In the genomic region with DNA sequence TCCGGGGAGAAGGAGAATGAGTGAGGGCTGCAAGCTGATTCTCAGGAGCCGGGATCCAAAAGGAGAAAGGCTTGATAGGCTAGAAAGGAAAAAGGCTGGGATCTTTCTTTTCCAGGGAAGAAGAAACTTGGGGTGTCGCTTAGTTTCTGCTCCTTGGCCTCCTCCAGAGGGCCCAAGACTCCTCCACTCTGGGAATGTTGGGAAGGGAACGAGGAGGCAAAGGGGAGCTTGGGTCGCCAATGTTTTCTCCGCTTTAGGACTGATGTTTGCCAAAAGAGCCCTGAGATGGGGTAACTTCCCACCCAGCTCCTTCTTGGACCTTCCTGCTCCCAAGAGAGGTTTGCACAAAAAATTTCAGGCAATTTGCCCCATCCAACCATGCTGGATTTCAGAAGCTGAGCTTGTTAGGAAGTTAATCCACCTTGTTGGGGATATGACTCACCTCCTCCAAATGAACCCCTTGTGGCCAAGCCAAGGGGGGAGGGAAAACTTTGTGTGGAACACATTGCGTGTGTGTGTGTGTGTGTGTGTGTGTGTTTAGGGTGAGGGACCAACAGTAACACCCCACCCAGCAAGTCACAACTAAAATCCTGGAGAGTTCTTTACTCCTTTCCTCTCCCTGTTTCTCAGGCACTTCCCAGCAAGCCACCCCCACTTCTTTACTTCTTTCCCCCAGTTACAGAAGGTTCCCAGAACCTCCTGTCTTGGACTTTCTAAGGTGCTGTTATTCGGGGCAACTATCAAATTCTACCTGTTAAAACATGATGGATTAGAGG, we compare ENCODE assay signal across 13 cellular contexts. TPM values are rescaled to one million over a fixed set of nuclear protein-coding genes. Genes with fewer than 3 reads are reported as not detected.
A peak's percentile ranks its signal among the peaks of the same experiment; 100 is the strongest.
DNase-seq lines count a peak whose midpoint lies in the region; ATAC-seq and TF ChIP-seq lines count a peak whose summit lies in the region.
"Had no signal": no experiment of that assay in that cellular context is flagged by ENCODE, and none has a peak within 500 bp of the region (broad histone marks: within the 10 kb centered on the region; RNA-seq: fewer than 3 reads in every experiment).

No MANE protein-coding gene starts in this region.

- POLR2A ChIA-PET in PC-3 (lab: Charles Lee; ENCODE audit: unreplicated experiment), result interaction anchor here (0.6 to 0.9 kb wide), 10 partner anchors 12 to 420 kb away, joined by 3 to 6 read pairs (median 4); no protein-coding TSS in a partner anchor

- H3K36me3 ChIP-seq in PC-3 (ENCODE audit: low read depth, low read length) (no peaks in the 10 kb centered on the region), ovary (no peaks in the 10 kb centered on the region), trophoblast cell (ENCODE audit: control insufficient read depth in 1 of 2, insufficient read depth in 2 of 2, low read length in 2 of 2) (no peaks in the 10 kb centered on the region)
- H3K36me3 ChIP-seq: BLaER1 had no signal

- no peak overlapping the region for H3K14ac ChIP-seq in trophoblast cell (ENCODE audit: low read length)

- DNase-seq in AG08395 (ENCODE audit: low spot score) (peak; percentile 70), PC-3 (peak; percentile 85), ovary (peak in 2 of 5 donors; percentile 39 to 54), mesenteric fat pad (ENCODE audit: low spot score) (no peak), trophoblast cell (no peak)
- no peak for DNase-seq in T-helper 2 cell treated with Interferon-gamma antibody and Interleukin-4, amounts not matched to agents 5 μg/mL and 100 μg/mL, for 36 hours (ENCODE audit: low spot score)
- DNase-seq: MM.1S, RPMI8226 had no signal

- no peak overlapping the region for H4K12ac ChIP-seq in trophoblast cell (ENCODE audit: low read depth, low read length)

- H3K9me3 Mint-ChIP-seq in T-helper 2 cell treated with Interferon-gamma antibody and Interleukin-4, amounts not matched to agents 5 μg/mL and 100 μg/mL, for 36 hours, result no peaks in the 10 kb centered on the region
- H3K9me3 Mint-ChIP-seq: central memory CD8-positive, alpha-beta T cell had no signal

- no peak for TF ChIP-seq POLR2A in ovary (IDR thresholded peaks at IDR 0.05)

- no peak overlapping the region for H3K27ac Mint-ChIP-seq in T-helper 2 cell treated with Interferon-gamma antibody and Interleukin-4, amounts not matched to agents 5 μg/mL and 100 μg/mL, for 36 hours

- no peak overlapping the region for H2AK5ac ChIP-seq in trophoblast cell (ENCODE audit: low read length)

- H2BK5ac ChIP-seq in trophoblast cell (ENCODE audit: low read depth, low read length, poor library complexity), result no peak overlapping the region

- no peak for TF ChIP-seq EP300 in ovary (IDR thresholded peaks at IDR 0.05)

- H3K9me2 ChIP-seq in PC-3 (replicated peaks; ENCODE audit: low read length), result no peaks in the 10 kb centered on the region

- no peak overlapping the region for H4K8ac ChIP-seq in trophoblast cell (ENCODE audit: low read depth, low read length)

- no peak overlapping the region for H3K18ac ChIP-seq in trophoblast cell (ENCODE audit: low read length)

- H3K27me3 ChIP-seq in PC-3 (ENCODE audit: low read length) (no peaks in the 10 kb centered on the region), ovary (peaks cover 3% of the 10 kb centered on the region), trophoblast cell (ENCODE audit: insufficient read depth, low read length) (peaks cover 80% of the 10 kb centered on the region)
- H3K27me3 ChIP-seq: BLaER1 had no signal

- H4K91ac ChIP-seq in trophoblast cell (ENCODE audit: low read depth, low read length), result no peak overlapping the region

- H3K9me3 ChIP-seq in PC-3 (ENCODE audit: low read length) (no peaks in the 10 kb centered on the region), ovary (no peaks in the 10 kb centered on the region), trophoblast cell (ENCODE audit: insufficient read depth, low read depth, low read length) (peaks cover 13% of the 10 kb centered on the region)

- intact Hi-C loops in PC-3 (cut with micrococcal nuclease), result loop anchor here (1.0 kb wide), 1 partner anchor 13 kb away; no protein-coding TSS in a partner anchor
- intact Hi-C loops in ovary (cut with DNase I), result no loop called here

- H2BK12ac ChIP-seq in trophoblast cell (ENCODE audit: low read length), result no peak overlapping the region

- no peak overlapping the region for H3K4me3 Mint-ChIP-seq in T-helper 2 cell treated with Interferon-gamma antibody and Interleukin-4, amounts not matched to agents 5 μg/mL and 100 μg/mL, for 36 hours
- H3K4me3 Mint-ChIP-seq: central memory CD8-positive, alpha-beta T cell had no signal

- no peak overlapping the region for H2BK120ac ChIP-seq in trophoblast cell (ENCODE audit: insufficient read depth, low read length, poor library complexity)

- no peaks in the 10 kb centered on the region for H3K79me1 ChIP-seq in trophoblast cell (ENCODE audit: low read length)

- ATAC-seq in PC-3, result peak; percentile 35
- peak; percentile 57 for ATAC-seq in esophagus mucosa
- ATAC-seq in GM21381 (IDR thresholded peaks at IDR 0.05; ENCODE audit: unreplicated experiment), result no peak

- H4K20me1 ChIP-seq in PC-3 (ENCODE audit: low read length), result no peaks in the 10 kb centered on the region
- H4K20me1 ChIP-seq: BLaER1 had no signal

- H3K79me2 ChIP-seq in PC-3 (ENCODE audit: low read length) (peaks cover 60% of the 10 kb centered on the region), trophoblast cell (ENCODE audit: control insufficient read depth, insufficient read depth, low read length, poor library complexity) (no peaks in the 10 kb centered on the region)

- H3K4ac ChIP-seq in trophoblast cell (ENCODE audit: low read depth, low read length), result no peak overlapping the region

- TF ChIP-seq CTCF in PC-3 (conservative IDR thresholded peaks at IDR 0.05; ENCODE audit: low read depth, low read length) (no peak), ovary (IDR thresholded peaks at IDR 0.05) (no peak)

- WGBS in ovary, 3 donors, result 33 to 43% (median 34%) methylated on average over 8 of the region's 8 CpGs
- WGBS in trophoblast cell (ENCODE audit: extremely low coverage, insufficient coverage, insufficient read length), result no CpG with 5 or more reads among the region's 8 CpGs

- peak overlapping the region; percentile 93 for H3K9ac ChIP-seq in PC-3 (ENCODE audit: low read length)
- H3K9ac ChIP-seq in trophoblast cell (ENCODE audit: low read length), result no peak overlapping the region
- H3K9ac ChIP-seq: BLaER1 had no signal

- peak overlapping the region; percentile 99 for H3K27ac ChIP-seq in PC-3 (ENCODE audit: low read length)
- peak overlapping the region in 1 of 2 donors; percentile 46 for H3K27ac ChIP-seq in ovary
- H3K27ac ChIP-seq in trophoblast cell (ENCODE audit: low read depth, low read length), result no peak overlapping the region
- H3K27ac ChIP-seq: BLaER1 had no signal

- peaks cover 3% of the 10 kb centered on the region for H3F3A ChIP-seq in PC-3 (ENCODE audit: low read length, unreplicated experiment)

- H3K36me3 Mint-ChIP-seq in T-helper 2 cell treated with Interferon-gamma antibody and Interleukin-4, amounts not matched to agents 5 μg/mL and 100 μg/mL, for 36 hours (ENCODE audit: low read depth), result no peaks in the 10 kb centered on the region

- CTCF ChIA-PET in PC-3 (lab: Charles Lee), result interaction anchor here (0.5 to 1.3 kb wide), 4 partner anchors 12 to 467 kb away, joined by 3 to 4 read pairs (median 3); partner anchors contain the start of gene HOXA11

- H3K4me3 ChIP-seq in PC-3 (ENCODE audit: low read length) (peak overlapping the region; percentile 99), ovary (peak overlapping the region; percentile 22), trophoblast cell (ENCODE audit: low read depth, low read length) (no peak overlapping the region)
- H3K4me3 ChIP-seq: BLaER1, lung had no signal

- H3K4me2 ChIP-seq in PC-3 (ENCODE audit: low read length), result peak overlapping the region; percentile 96
- no peak overlapping the region for H3K4me2 ChIP-seq in trophoblast cell (ENCODE audit: low read length)
- H3K4me2 ChIP-seq: BLaER1 had no signal

- H3K4me1 Mint-ChIP-seq in T-helper 2 cell treated with Interferon-gamma antibody and Interleukin-4, amounts not matched to agents 5 μg/mL and 100 μg/mL, for 36 hours (ENCODE audit: low read depth), result no peaks in the 10 kb centered on the region
- H3K4me1 Mint-ChIP-seq: central memory CD8-positive, alpha-beta T cell had no signal

- peaks cover under 1% of the 10 kb centered on the region for H3K27me3 Mint-ChIP-seq in T-helper 2 cell treated with Interferon-gamma antibody and Interleukin-4, amounts not matched to agents 5 μg/mL and 100 μg/mL, for 36 hours (ENCODE audit: low read depth)
- H3K27me3 Mint-ChIP-seq: central memory CD8-positive, alpha-beta T cell had no signal

- H3K4me1 ChIP-seq in PC-3 (ENCODE audit: insufficient read depth, low read length) (peaks cover 52% of the 10 kb centered on the region), ovary (ENCODE audit: insufficient read depth) (no peaks in the 10 kb centered on the region), trophoblast cell (ENCODE audit: control insufficient read depth in 1 of 2, insufficient read depth in 2 of 2, low read length in 2 of 2) (peaks cover 5 to 7% of the 10 kb centered on the region in 2 experiments)
- H3K4me1 ChIP-seq: BLaER1 had no signal

- peak overlapping the region; percentile 32; the same call in 1 of the 2 replicates for H2AFZ ChIP-seq in PC-3 (ENCODE audit: low read length)
- no peak overlapping the region for H2AFZ ChIP-seq in trophoblast cell (ENCODE audit: insufficient read depth, low read length, poor library complexity)

- no peak overlapping the region for H3K23ac ChIP-seq in trophoblast cell (ENCODE audit: low read length)

- no TSS peak for BruUV-seq in PC-3 (replicated peaks; lab: Mats Ljungman, UMichigan)

RNA-seq across cellular contexts. Expression of gene HOXA2, which starts 8.7 kb away (rescaled TPM):
- total RNA-seq in PC-3 (2014; rRNA removed) (0.07 and 1.8 TPM in 2 replicates), esophagus mucosa (1.1 TPM), ovary (1 to 10 TPM in 3 of 7 donors, under 1 TPM in 2, not detected in 2; 0.36 to 9.0 (median 1.1) TPM), mesenteric fat pad (1.2 TPM)
- 1 to 10 TPM in 1 of 2 donors, under 1 TPM in 1; 0.73 to 1.8 TPM for polyA plus RNA-seq in ovary
- not detected in 2 replicates for polyA plus RNA-seq in trophoblast cell (2013)

RNA-seq across cellular contexts. Expression of gene HOXA1, which starts 15.4 kb away (rescaled TPM):
- 1.4 and 2.0 TPM in 2 replicates for total RNA-seq in PC-3 (2014; rRNA removed)
- 3.2 TPM for total RNA-seq in esophagus mucosa
- total RNA-seq in ovary, result 1 to 10 TPM in 3 of 7 donors, under 1 TPM in 4; 0.23 to 1.5 (median 0.62) TPM
- under 1 TPM; 0.45 to 0.88 TPM for polyA plus RNA-seq in ovary
- total RNA-seq in mesenteric fat pad, result 1.3 TPM
- 0.05 and 0.06 TPM in 2 replicates for polyA plus RNA-seq in trophoblast cell (2013)

RNA-seq across cellular contexts. Expression of gene HOXA4, which starts 19.4 kb away (rescaled TPM):
- total RNA-seq in PC-3 (2014; rRNA removed), result 2.3 and 5.1 TPM in 2 replicates
- total RNA-seq in esophagus mucosa, result 5.5 TPM
- 10 to 100 TPM in 2 of 7 donors, 1 to 10 TPM in 3, under 1 TPM in 2; 0.22 to 34.0 (median 2.3) TPM for total RNA-seq in ovary
- polyA plus RNA-seq in ovary, result 10 to 100 TPM in 1 of 2 donors, 1 to 10 TPM in 1; 6.6 to 12.9 TPM
- total RNA-seq in mesenteric fat pad, result 4.0 TPM
- polyA plus RNA-seq in trophoblast cell (2013), result 0.03 TPM in 1 of 2 replicates, not detected in the other

RNA-seq across cellular contexts. Expression of gene HOXA5, which starts 32.3 kb away (rescaled TPM):
- total RNA-seq in PC-3 (2014; rRNA removed) (7.0 and 7.5 TPM in 2 replicates), esophagus mucosa (5.6 TPM), ovary (10 to 100 TPM in 2 of 7 donors, 1 to 10 TPM in 2, under 1 TPM in 3; 0.40 to 29.6 (median 1.4) TPM), mesenteric fat pad (15.3 TPM)
- 1 to 10 TPM; 1.8 to 5.6 TPM for polyA plus RNA-seq in ovary
- not detected in 2 replicates for polyA plus RNA-seq in trophoblast cell (2013)

RNA-seq across cellular contexts. Expression of gene HOXA6, which starts 36.4 kb away (rescaled TPM):
- total RNA-seq in PC-3 (2014; rRNA removed) (6.9 and 8.3 TPM in 2 replicates), esophagus mucosa (1.7 TPM), ovary (1 to 10 TPM in 3 of 7 donors, under 1 TPM in 4; 0.32 to 4.2 (median 0.43) TPM), mesenteric fat pad (3.1 TPM)
- under 1 TPM in 1 of 2 donors, not detected in 1; 0.29 TPM for polyA plus RNA-seq in ovary
- polyA plus RNA-seq in trophoblast cell (2013), result not detected in 2 replicates

Comparison
In these comparisons a context has a peak if more than half of its experiments do, and no peak if none do; other contexts are left out.
1. DNase-seq: peak in AG08395 (single experiment) and PC-3 (single experiment); none in mesenteric fat pad (single experiment), trophoblast cell (0 of 2) and T-helper 2 cell treated with Interferon-gamma antibody and Interleukin-4, amounts not matched to agents 5 μg/mL and 100 μg/mL, for 36 hours (single experiment).